Comparison of ENCODE assay signal across 8 cellular contexts in the genomic region with DNA sequence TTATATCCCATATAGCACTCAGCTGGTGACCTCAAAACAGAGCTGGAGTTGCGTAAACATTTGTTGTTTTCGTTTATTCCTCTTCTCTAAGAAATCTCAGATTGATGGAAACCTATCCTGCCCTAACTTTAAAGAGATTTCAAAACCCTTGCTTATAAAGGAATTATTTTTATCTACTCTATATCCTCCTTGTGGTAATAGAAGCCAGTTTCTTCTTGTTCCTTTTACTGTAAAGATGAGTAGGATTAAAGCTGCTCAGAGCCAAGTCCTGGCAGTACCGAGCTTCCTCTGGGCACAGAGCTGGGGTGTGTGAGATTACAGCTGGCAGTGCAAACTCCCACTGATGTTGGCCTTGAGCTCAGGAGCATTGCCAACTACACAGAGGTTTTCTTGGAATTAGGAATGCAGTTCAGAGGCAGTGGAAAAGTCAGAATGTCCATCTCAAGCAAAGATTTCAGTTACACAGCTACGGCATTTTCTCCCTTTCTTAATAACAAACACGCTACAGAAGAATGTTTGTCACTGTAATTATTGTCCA. TPM values are rescaled to one million over a fixed set of nuclear protein-coding genes. Genes with fewer than 3 reads are reported as not detected.
DNase-seq lines count a peak whose midpoint lies in the region; ATAC-seq and TF ChIP-seq lines count a peak whose summit lies in the region.

No MANE protein-coding gene starts in this region.

- peak overlapping the region; percentile 79 to 99 (median 94) for H3K4me3 Mint-ChIP-seq in naive thymus-derived CD4-positive, alpha-beta T cell

- H3K4me1 ChIP-seq in BE2C: peaks cover 2% of the 10 kb centered on the region
- peaks cover 13 to 16% of the 10 kb centered on the region in 2 donors for H3K4me1 ChIP-seq in naive thymus-derived CD4-positive, alpha-beta T cell (ENCODE audit: control insufficient read depth in 2 of 2, insufficient read depth in 2 of 2, low read length in 2 of 2)

- POLR2A ChIA-PET in naive thymus-derived CD4-positive, alpha-beta T cell (lab: Charles Lee): interaction anchor here (0.8 to 4.9 kb wide), 10 partner anchors 10 to 76 kb away, joined by 3 to 58 read pairs (median 6); partner anchors contain the start of genes HID1, MRPL58 and SLC16A5

- H3K9me3 Mint-ChIP-seq in naive thymus-derived CD4-positive, alpha-beta T cell: no peaks in the 10 kb centered on the region

- no peak for ATAC-seq in naive thymus-derived CD4-positive, alpha-beta T cell
- ATAC-seq in HG03342 (IDR thresholded peaks at IDR 0.05; ENCODE audit: unreplicated experiment): no peak

- H3K36me3 ChIP-seq in BE2C: peaks cover 24% of the 10 kb centered on the region
- H3K36me3 ChIP-seq in naive thymus-derived CD4-positive, alpha-beta T cell (ENCODE audit: control insufficient read depth in 2 of 3, insufficient read depth in 3 of 3, low read length in 3 of 3): peaks cover 0 to 23% (median 0%) of the 10 kb centered on the region in 3 experiments

- H3K4me3 ChIP-seq in BE2C (ENCODE audit: low read depth, low read length): peak overlapping the region; percentile 94
- peak overlapping the region; percentile 77 for H3K4me3 ChIP-seq in NB4 (ENCODE audit: low read depth, low read length)
- peak overlapping the region; percentile 100 for H3K4me3 ChIP-seq in choroid plexus epithelial cell (ENCODE audit: low read depth, low read length)
- H3K4me3 ChIP-seq in naive thymus-derived CD4-positive, alpha-beta T cell (ENCODE audit: low read length): peak overlapping the region; percentile 67

- peak overlapping the region; percentile 14 to 99 (median 89) for H3K27ac Mint-ChIP-seq in naive thymus-derived CD4-positive, alpha-beta T cell

- intact Hi-C loops in naive thymus-derived CD4-positive, alpha-beta T cell (cut with micrococcal nuclease): loop anchor here (5.0 kb wide), 3 partner anchors 39 to 134 kb away; partner anchors contain the start of genes ARMC7 (in 1 of the 2), SLC16A5 (in 1 of the 2) and SUMO2 (in 1 of the 2)

- no peaks in the 10 kb centered on the region for H3K27me3 Mint-ChIP-seq in naive thymus-derived CD4-positive, alpha-beta T cell

- no peak for TF ChIP-seq POLR2A in NB4 (IDR thresholded peaks at IDR 0.05; ENCODE audit: extremely low read depth, insufficient read length)

- peak overlapping the region; percentile 71 for H3K27ac ChIP-seq in naive thymus-derived CD4-positive, alpha-beta T cell (ENCODE audit: low read depth, low read length)

- no peaks in the 10 kb centered on the region for H3K27me3 ChIP-seq in BE2C
- H3K27me3 ChIP-seq in naive thymus-derived CD4-positive, alpha-beta T cell (ENCODE audit: control insufficient read depth in 2 of 2, insufficient read depth in 2 of 2, low read length in 2 of 2): no peaks in the 10 kb centered on the region

- CTCF ChIA-PET in naive thymus-derived CD4-positive, alpha-beta T cell (lab: Charles Lee): interaction anchor here (0.6 to 1.2 kb wide), 6 partner anchors 11 to 439 kb away, joined by 3 read pairs; no protein-coding TSS in a partner anchor

- peaks cover 28 to 61% (median 49%) of the 10 kb centered on the region in 7 donors for H3K4me1 Mint-ChIP-seq in naive thymus-derived CD4-positive, alpha-beta T cell

- no peaks in the 10 kb centered on the region for H3K9me3 ChIP-seq in BE2C
- H3K9me3 ChIP-seq in naive thymus-derived CD4-positive, alpha-beta T cell (ENCODE audit: control insufficient read depth in 2 of 3, low read length in 3 of 3): no peaks in the 10 kb centered on the region

- H3K36me3 Mint-ChIP-seq in naive thymus-derived CD4-positive, alpha-beta T cell: peaks cover 0 to 12% (median 5%) of the 10 kb centered on the region in 5 donors

- DNase-seq in BE2C (no peak), NB4 (ENCODE audit: low read depth) (peak; percentile 25), choroid plexus epithelial cell (ENCODE audit: low read depth) (no peak), DMS153 (lab: John Stamatoyannopoulos, UW) (no peak), OCI-M2 (lab: John Stamatoyannopoulos, UW; ENCODE audit: unreplicated experiment) (no peak), NCI-H2227 treated with DMSO at 0.1 percent for 48 hours (lab: John Stamatoyannopoulos, UW) (no peak)
- DNase-seq in naive thymus-derived CD4-positive, alpha-beta T cell: no peak

- TF ChIP-seq CTCF in BE2C (IDR thresholded peaks at IDR 0.05; ENCODE audit: low read depth, low read length) (no peak), NB4 (IDR thresholded peaks at IDR 0.05; ENCODE audit: low read depth, low read length) (no peak), choroid plexus epithelial cell (conservative IDR thresholded peaks at IDR 0.05; ENCODE audit: low read depth, low read length) (no peak)

RNA-seq across cellular contexts. Expression of gene KCTD2, which starts 1.4 kb away (rescaled TPM):
- polyA plus RNA-seq in BE2C (2012; ENCODE audit: insufficient read depth, insufficient read length, low read depth): 23.6 TPM
- 10 to 100 TPM; 19.5 to 35.7 (median 23.0) TPM for total RNA-seq in naive thymus-derived CD4-positive, alpha-beta T cell
- polyA plus RNA-seq in naive thymus-derived CD4-positive, alpha-beta T cell: 1 to 10 TPM; 4.8 to 8.7 TPM

RNA-seq across cellular contexts. Expression of gene ATP5PD, which starts 1.7 kb away (rescaled TPM):
- polyA plus RNA-seq in BE2C (2012; ENCODE audit: insufficient read depth, insufficient read length, low read depth): 221 TPM
- 100 to 1,000 TPM; 113 to 195 (median 161) TPM for total RNA-seq in naive thymus-derived CD4-positive, alpha-beta T cell
- 100 to 1,000 TPM; 362 to 478 TPM for polyA plus RNA-seq in naive thymus-derived CD4-positive, alpha-beta T cell

RNA-seq across cellular contexts. Expression of gene MRPL58, which starts 36.0 kb away (rescaled TPM):
- polyA plus RNA-seq in BE2C (2012; ENCODE audit: insufficient read depth, insufficient read length, low read depth): 138 TPM
- 10 to 100 TPM; 11.7 to 46.1 (median 23.0) TPM for total RNA-seq in naive thymus-derived CD4-positive, alpha-beta T cell
- polyA plus RNA-seq in naive thymus-derived CD4-positive, alpha-beta T cell: 10 to 100 TPM; 55.3 to 71.4 TPM

RNA-seq across cellular contexts. Expression of gene SLC16A5, which starts 39.3 kb away (rescaled TPM):
- polyA plus RNA-seq in BE2C (2012; ENCODE audit: insufficient read depth, insufficient read length, low read depth): not detected
- 10 to 100 TPM in 4 of 5 experiments, 1 to 10 TPM in 1; 9.2 to 26.3 (median 24.5) TPM for total RNA-seq in naive thymus-derived CD4-positive, alpha-beta T cell
- 1 to 10 TPM; 5.9 to 7.6 TPM for polyA plus RNA-seq in naive thymus-derived CD4-positive, alpha-beta T cell
